ENCODE assay signal across 12 cellular contexts in the genomic region with DNA sequence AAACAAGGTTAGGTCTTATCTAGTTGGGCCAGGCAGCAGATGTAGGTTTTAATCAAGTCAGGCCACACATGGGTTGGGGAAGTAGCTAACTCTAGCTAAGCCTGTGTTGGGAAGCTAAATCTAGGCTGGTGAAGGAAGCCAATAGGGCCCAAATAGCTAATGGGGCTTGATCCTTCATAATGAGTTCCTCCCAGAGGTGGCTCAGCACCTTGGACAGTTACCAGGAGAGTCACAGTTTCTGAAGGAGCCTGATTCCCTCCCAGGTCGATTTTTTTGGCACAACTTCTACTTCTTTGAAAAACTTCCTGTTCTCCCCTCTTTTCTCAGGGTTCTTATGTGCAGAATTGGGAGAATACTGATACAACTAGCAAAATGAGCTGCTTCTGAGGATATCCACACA.
A peak's percentile ranks its signal among the peaks of the same experiment; 100 is the strongest.
DNase-seq lines count a peak whose midpoint lies in the region; FAIRE-seq and TF ChIP-seq lines count a peak whose summit lies in the region.
"Had no signal": no experiment of that assay in that cellular context is flagged by ENCODE, and none has a peak within 500 bp of the region (broad histone marks: within the 10 kb centered on the region; RNA-seq: fewer than 3 reads in every experiment).

No MANE protein-coding gene starts in this region.

- H3K36me3 Mint-ChIP-seq in nephron progenitor cell (ENCODE audit: low read depth), result no peaks in the 10 kb centered on the region
- H3K36me3 Mint-ChIP-seq: memory B cell had no signal

- peaks cover 10% of the 10 kb centered on the region for H3K9me3 Mint-ChIP-seq in nephron progenitor cell
- H3K9me3 Mint-ChIP-seq: memory B cell; T-helper 2 cell treated with Interferon-gamma antibody and Interleukin-4, amounts not matched to agents 5 μg/mL and 100 μg/mL, for 36 hours had no signal

- H3K27ac Mint-ChIP-seq in nephron progenitor cell, result no peak overlapping the region
- H3K27ac Mint-ChIP-seq: memory B cell; T-helper 2 cell treated with Interferon-gamma antibody and Interleukin-4, amounts not matched to agents 5 μg/mL and 100 μg/mL, for 36 hours had no signal

- no peak overlapping the region for H3K4me3 ChIP-seq in astrocyte of the spinal cord (ENCODE audit: low read depth, low read length)

- H3K4me1 Mint-ChIP-seq in nephron progenitor cell, result no peaks in the 10 kb centered on the region
- H3K4me1 Mint-ChIP-seq: memory B cell had no signal

- DNase-seq in SIG-M5 treated with dmso at 0.1 percent for 504 hours (lab: John Stamatoyannopoulos, UW; ENCODE audit: unreplicated experiment), result peak; percentile 32
- DNase-seq in SIG-M5 (lab: John Stamatoyannopoulos, UW), result no peak
- DNase-seq in LHCN-M2 (ENCODE audit: low read depth), result peak; percentile 41
- peak; percentile 18 for DNase-seq in astrocyte of the spinal cord (ENCODE audit: low read depth, low spot score)
- peak; percentile 62 for DNase-seq in nephron progenitor cell
- DNase-seq in GM12891 (ENCODE audit: insufficient read length, low spot score), result no peak
- no peak for DNase-seq in caudate nucleus (lab: John Stamatoyannopoulos, UW)
- DNase-seq in NCI-H1694 treated with DMSO at 0.1 percent for 48 hours (lab: John Stamatoyannopoulos, UW), result no peak
- DNase-seq: activated gamma-delta T cell; stimulated activated naive CD4-positive, alpha-beta T cell had no signal

- in situ Hi-C loops in astrocyte of the spinal cord (cut with HindIII; ENCODE audit: low sequenced_read_pairs), result no loop called here

- TF ChIP-seq CTCF in astrocyte of the spinal cord (IDR thresholded peaks at IDR 0.05; ENCODE audit: low read depth, low read length), result no peak
- no peak for TF ChIP-seq CTCF in nephron progenitor cell (IDR thresholded peaks at IDR 0.05)

- H3K27ac ChIP-seq in caudate nucleus (ENCODE audit: low read depth, low read length), result no peak overlapping the region

- no peaks in the 10 kb centered on the region for H3K27me3 Mint-ChIP-seq in nephron progenitor cell (ENCODE audit: low read depth, poor library complexity)

- H3K4me3 Mint-ChIP-seq in nephron progenitor cell, result no peak overlapping the region
- H3K4me3 Mint-ChIP-seq: memory B cell; T-helper 2 cell treated with Interferon-gamma antibody and Interleukin-4, amounts not matched to agents 5 μg/mL and 100 μg/mL, for 36 hours had no signal

- no peak for TF ChIP-seq POLR2A in GM12891 (IDR thresholded peaks at IDR 0.05; ENCODE audit: low read depth, low read length)

- FAIRE-seq in GM12891 (lab: Jason Lieb, UNC), result no peak

TF ChIP-seq in GM12891, 5 proteins besides CTCF, POLR2A, EP300 and RAD21:
- TF ChIP-seq TAF1 (IDR thresholded peaks at IDR 0.05; ENCODE audit: low read depth, low read length), result no peak
- no peak for TF ChIP-seq SPI1 (IDR thresholded peaks at IDR 0.05; ENCODE audit: low read depth, low read length)
- no peak for TF ChIP-seq POU2F2 (IDR thresholded peaks at IDR 0.05; ENCODE audit: low read depth, low read length)
- TF ChIP-seq POLR2AphosphoS5 (IDR thresholded peaks at IDR 0.05; ENCODE audit: low read depth, low read length), result no peak
- no peak for TF ChIP-seq PAX5 (IDR thresholded peaks at IDR 0.05; ENCODE audit: insufficient read depth, low read length, severe bottlenecking)

Comparison
In these comparisons a context has a peak if more than half of its experiments do, and no peak if none do; other contexts are left out.
1. DNase-seq: peak in SIG-M5 treated with dmso at 0.1 percent for 504 hours (single experiment), LHCN-M2 (single experiment), astrocyte of the spinal cord (single experiment) and nephron progenitor cell (single experiment); none in SIG-M5 (single experiment), GM12891 (single experiment), caudate nucleus (0 of 61) and NCI-H1694 treated with DMSO at 0.1 percent for 48 hours (single experiment).